Comparison of ENCODE assay signal across 25 cellular contexts in genomic region chr1:57400041-57400440, GRCh38.
"Had no signal": no experiment of that assay in that cellular context is flagged by ENCODE, and none has a peak within 500 bp of the region (broad histone marks: within the 10 kb centered on the region; RNA-seq: fewer than 3 reads in every experiment).

No MANE protein-coding gene starts in this region.

- DNase-seq: heart right ventricle; islet precursor cell; left ventricle myocardium superior; mesendoderm; naive B cell; natural killer cell; ovary; posterior cingulate gyrus; retina; right cardiac atrium; sigmoid colon; stimulated activated CD4-positive, alpha-beta T cell treated with anti-CD3 and anti-CD28 coated beads, Interleukin-1b, Interleukin-23, amount 100 ng/mL, for 48 hours; stimulated activated CD4-positive, alpha-beta T cell treated with anti-CD3 and anti-CD28 coated beads, Interleukin-2, amount 100 ng/mL, for 48 hours; stimulated activated CD4-positive, alpha-beta T cell treated with anti-CD3 and anti-CD28 coated beads, Interleukin-4, amount 100 ng/mL, for 4 hours; stimulated activated CD8-positive, alpha-beta memory T cell treated with anti-CD3 and anti-CD28 coated beads, Interleukin-4, amount 100 ng/mL, for 48 hours; stimulated activated naive CD4-positive, alpha-beta T cell treated with Interleukin-2 at 50 U/mL for 16 hours; stimulated activated naive CD8-positive, alpha-beta T cell treated with anti-CD3 and anti-CD28 coated beads, Interleukin-15, amount 100 ng/mL, for 72 hours; substantia nigra; uterus had no signal

- H3K4me3 ChIP-seq: heart right ventricle, hepatocyte, lung, ovary, prostate gland, sigmoid colon, smooth muscle cell, tibial nerve, uterus had no signal

- H3K4me1 ChIP-seq: prostate gland, sigmoid colon, tibial nerve, uterus had no signal

- H3K9me3 ChIP-seq: heart right ventricle, ovary, prostate gland, sigmoid colon, tibial nerve, uterus had no signal

- ATAC-seq: heart right ventricle; left ventricle myocardium superior; natural killer cell; right cardiac atrium; stimulated activated memory B cell treated with anti-CD40 and anti-IgM and Interleukin-4, amounts not matched to agents 10 μg/mL and 1 μg/mL and 100 μg/mL, for 72 hours; stimulated activated naive CD8-positive, alpha-beta T cell treated with anti-CD3 and anti-CD28 coated beads, Interleukin-15, amount 100 ng/mL, for 72 hours had no signal

- H3K27me3 ChIP-seq: heart right ventricle, hepatocyte, ovary, tibial nerve, uterus had no signal

- H3K36me3 ChIP-seq: heart right ventricle, ovary, prostate gland, sigmoid colon, tibial nerve, uterus had no signal

- H3K27ac ChIP-seq: heart right ventricle, hepatocyte, ovary, prostate gland, sigmoid colon, tibial nerve, uterus had no signal
